Comparison of ENCODE assay signal across 8 cellular contexts in genomic region chr6:35731414-35731735, GRCh38. TPM values are rescaled to one million over a fixed set of nuclear protein-coding genes. Genes with fewer than 3 reads are reported as not detected.
DNase-seq lines count a peak whose midpoint lies in the region; ATAC-seq and TF ChIP-seq lines count a peak whose summit lies in the region.

No MANE protein-coding gene starts in this region.

- CTCF ChIA-PET in CD8-positive, alpha-beta memory T cell (lab: Charles Lee): interaction anchor here (1.0 to 8.6 kb wide), 4 partner anchors 62 to 156 kb away, joined by 4 to 113 read pairs (median 12); no protein-coding TSS in a partner anchor

- H3F3A ChIP-seq in OCI-LY1 (ENCODE audit: insufficient read depth, low read length): peaks cover 9% of the 10 kb centered on the region; the same call in 1 of the 2 replicates

- H3K9ac ChIP-seq in OCI-LY1 (ENCODE audit: low read length): peak overlapping the region; percentile 91

- H3K27me3 ChIP-seq in CD8-positive, alpha-beta memory T cell (ENCODE audit: insufficient read depth, low read length, poor library complexity, severe bottlenecking): no peaks in the 10 kb centered on the region
- no peaks in the 10 kb centered on the region for H3K27me3 ChIP-seq in OCI-LY1 (ENCODE audit: insufficient read depth, low read length)

- H3K9me3 ChIP-seq in CD8-positive, alpha-beta memory T cell (ENCODE audit: low read length): no peaks in the 10 kb centered on the region
- H3K9me3 ChIP-seq in OCI-LY1 (ENCODE audit: low read length): no peaks in the 10 kb centered on the region

- H3K36me3 ChIP-seq in CD8-positive, alpha-beta memory T cell (ENCODE audit: insufficient read depth, low read length): no peaks in the 10 kb centered on the region
- no peaks in the 10 kb centered on the region for H3K36me3 ChIP-seq in OCI-LY1 (ENCODE audit: insufficient read depth, low read length)

- H3K4me3 Mint-ChIP-seq in CD8-positive, alpha-beta memory T cell: peak overlapping the region; percentile 84 to 94 (median 88)

- H4K20me1 ChIP-seq in OCI-LY1 (ENCODE audit: insufficient read depth, low read length): no peaks in the 10 kb centered on the region

- peak; percentile 49 for ATAC-seq in GM19455 (IDR thresholded peaks at IDR 0.05; ENCODE audit: unreplicated experiment)

- DNase-seq in CD8-positive, alpha-beta memory T cell: peak; percentile 83 to 96 (median 90)
- DNase-seq in HT-29 (ENCODE audit: low spot score) (peak; percentile 49), activated T-cell treated with anti-CD3 and anti-CD28 coated beads for 4 hours (peak; percentile 96), epithelial cell of prostate (ENCODE audit: low read depth, low spot score) (no peak), mucosa of gallbladder (ENCODE audit: low spot score) (peak; percentile 95)
- peak; percentile 88 for DNase-seq in stimulated activated CD8-positive, alpha-beta memory T cell treated with anti-CD3 and anti-CD28 coated beads, Interleukin-4, amount 100 ng/mL, for 24 hours (ENCODE audit: low read depth)

- no peaks in the 10 kb centered on the region for H3K79me2 ChIP-seq in OCI-LY1 (ENCODE audit: insufficient read depth, low read length)

- no peaks in the 10 kb centered on the region for H3K9me3 Mint-ChIP-seq in CD8-positive, alpha-beta memory T cell

- peak overlapping the region; percentile 87 for H3K27ac ChIP-seq in CD8-positive, alpha-beta memory T cell (ENCODE audit: low read depth, low read length)
- peak overlapping the region; percentile 97 for H3K27ac ChIP-seq in OCI-LY1 (ENCODE audit: low read depth, low read length, poor library complexity, severe bottlenecking)
- H3K27ac ChIP-seq in epithelial cell of prostate: peak overlapping the region; percentile 96

- peaks cover 82% of the 10 kb centered on the region for H3K4me1 ChIP-seq in CD8-positive, alpha-beta memory T cell (ENCODE audit: insufficient read depth, low read length)
- peaks cover 67% of the 10 kb centered on the region for H3K4me1 ChIP-seq in OCI-LY1 (ENCODE audit: insufficient read depth, low read length, severe bottlenecking)

- peaks cover 70 to 91% (median 77%) of the 10 kb centered on the region in 3 donors for H3K4me1 Mint-ChIP-seq in CD8-positive, alpha-beta memory T cell

- H3K36me3 Mint-ChIP-seq in CD8-positive, alpha-beta memory T cell: peaks cover 0 to 2% (median 0%) of the 10 kb centered on the region in 3 donors

- no peaks in the 10 kb centered on the region for H3K9me2 ChIP-seq in OCI-LY1 (ENCODE audit: low read depth, low read length)

- H3K27me3 Mint-ChIP-seq in CD8-positive, alpha-beta memory T cell: peaks cover 0 to 4% of the 10 kb centered on the region in 2 donors

- TF ChIP-seq CTCF in OCI-LY1 (IDR thresholded peaks at IDR 0.05; ENCODE audit: low read length): no peak

- peak overlapping the region; percentile 80 for H3K4me3 ChIP-seq in CD8-positive, alpha-beta memory T cell (ENCODE audit: low read length)
- H3K4me3 ChIP-seq in OCI-LY1 (ENCODE audit: low read depth, low read length, poor library complexity, severe bottlenecking): peak overlapping the region; percentile 70

- peak overlapping the region; percentile 88 to 98 (median 96) for H3K27ac Mint-ChIP-seq in CD8-positive, alpha-beta memory T cell

- POLR2A ChIA-PET in CD8-positive, alpha-beta memory T cell (lab: Charles Lee): interaction anchor here (1.0 to 2.3 kb wide), 3 partner anchors 12 to 130 kb away, joined by 3 to 23 read pairs (median 5); no protein-coding TSS in a partner anchor

- no peak overlapping the region for H2AFZ ChIP-seq in OCI-LY1 (ENCODE audit: low read length)

- H3K4me2 ChIP-seq in OCI-LY1 (ENCODE audit: low read length): peak overlapping the region; percentile 74

RNA-seq across cellular contexts. Expression of gene ARMC12, which starts 5.5 kb away (rescaled TPM):
- under 1 TPM; 0.37 to 0.38 TPM for total RNA-seq in CD8-positive, alpha-beta memory T cell
- polyA plus RNA-seq in CD8-positive, alpha-beta memory T cell: 0.26 TPM
- not detected in 2 replicates for total RNA-seq in HT-29 (2014; rRNA removed; shearing (Covaris generic))
- 1.1 TPM for total RNA-seq in mucosa of gallbladder

RNA-seq across cellular contexts. Expression of gene FKBP5, which starts 42.7 kb away (rescaled TPM):
- 10 to 100 TPM; 55.7 to 58.8 TPM for total RNA-seq in CD8-positive, alpha-beta memory T cell
- polyA plus RNA-seq in CD8-positive, alpha-beta memory T cell: 192 TPM
- 6.6 and 7.7 TPM in 2 replicates for total RNA-seq in HT-29 (2014; rRNA removed; shearing (Covaris generic))
- total RNA-seq in mucosa of gallbladder: 174 TPM

RNA-seq across cellular contexts. Expression of gene CLPSL2, which starts 45.0 kb away (rescaled TPM):
- not detected for total RNA-seq in CD8-positive, alpha-beta memory T cell
- not detected for polyA plus RNA-seq in CD8-positive, alpha-beta memory T cell
- not detected in 2 replicates for total RNA-seq in HT-29 (2014; rRNA removed; shearing (Covaris generic))
- not detected for total RNA-seq in mucosa of gallbladder

RNA-seq across cellular contexts. Expression of gene CLPSL1, which starts 49.4 kb away (rescaled TPM):
- total RNA-seq in CD8-positive, alpha-beta memory T cell: not detected
- not detected for polyA plus RNA-seq in CD8-positive, alpha-beta memory T cell
- not detected in 2 replicates for total RNA-seq in HT-29 (2014; rRNA removed; shearing (Covaris generic))
- 0.49 TPM for total RNA-seq in mucosa of gallbladder
